In genomic region chr1:197672347-197672746, GRCh38 we compare ENCODE assay signal across 21 cellular contexts.
DNase-seq lines count a peak whose midpoint lies in the region; ATAC-seq, FAIRE-seq and TF ChIP-seq lines count a peak whose summit lies in the region.
"Had no signal": no experiment of that assay in that cellular context is flagged by ENCODE, and none has a peak within 500 bp of the region (broad histone marks: within the 10 kb centered on the region; RNA-seq: fewer than 3 reads in every experiment).

No MANE protein-coding gene starts in this region.

- intact Hi-C loops in IMR-90 (cut with micrococcal nuclease) (no loop called here), thyroid gland (cut with DNase I) (no loop called here), transverse colon (cut with DNase I; ENCODE audit: low total_unique reads) (no loop called here)

- H3K4me3 ChIP-seq in A549 (no peak overlapping the region), IMR-90 (ENCODE audit: insufficient read depth, low read depth, low read length) (no peak overlapping the region), SK-N-MC (0 out of 2 replicates have a peak overlapping the region, but pooled peaks have one; percentile 4), thyroid gland (replicated peaks in 1 of 3) (no peak overlapping the region), transverse colon (no peak overlapping the region)
- H3K4me3 ChIP-seq: BLaER1 had no signal

- CTCF ChIA-PET in A549 (lab: Yijun Ruan, JAX) (no interaction called here), IMR-90 (lab: Yijun Ruan, JAX) (no interaction called here)

- H4K20me1 ChIP-seq in IMR-90 (ENCODE audit: insufficient read depth, low read length) = no peaks in the 10 kb centered on the region

- no peak for DNase-seq in A549 (ENCODE audit: low read depth in 1 of 2, low spot score in 1 of 2)
- no peak for DNase-seq in IMR-90
- no peak for DNase-seq in SK-N-MC (ENCODE audit: low read depth, low spot score)
- no peak for DNase-seq in thyroid gland
- DNase-seq in left lobe of liver (ENCODE audit: low spot score) = no peak
- no peak for DNase-seq in transverse colon
- no peak for DNase-seq in foreskin melanocyte
- DNase-seq: ACHN; BE2C; C1 segment of cervical spinal cord; CD4-positive, alpha-beta memory T cell; CD4-positive, CD25-positive, alpha-beta regulatory T cell; CD8-positive, alpha-beta memory T cell; COR-L47; DMS79 treated with DMSO at 0.1 percent for 48 hours; GF-D8 had no signal

- no peak overlapping the region for H4K91ac ChIP-seq in IMR-90 (ENCODE audit: insufficient read depth, low read depth, low read length)

- no peak overlapping the region for H3K14ac ChIP-seq in IMR-90 (replicated peaks; ENCODE audit: low read depth, low read length)

- H2BK120ac ChIP-seq in IMR-90 (ENCODE audit: low read depth, low read length) = no peak overlapping the region

- ATAC-seq in A549 = no peak
- no peak for ATAC-seq in IMR-90 (ENCODE audit: low read depth)
- ATAC-seq in left lobe of liver = no peak

- TF ChIP-seq POLR2A in A549 (IDR thresholded peaks at IDR 0.05; ENCODE audit: low read length) (no peak), IMR-90 (IDR thresholded peaks at IDR 0.05; ENCODE audit: low read depth, low read length) (no peak), thyroid gland (IDR thresholded peaks at IDR 0.05) (no peak), transverse colon (IDR thresholded peaks at IDR 0.05) (no peak)

- H2BK15ac ChIP-seq in IMR-90 (ENCODE audit: low read depth, low read length) = no peak overlapping the region

- H3K9me1 ChIP-seq in IMR-90 (ENCODE audit: insufficient read depth, low read length) = no peaks in the 10 kb centered on the region

- H3K56ac ChIP-seq in IMR-90 (ENCODE audit: extremely low read depth, insufficient read depth, low read length) = no peak overlapping the region

- H3K9me3 ChIP-seq in A549 (no peaks in the 10 kb centered on the region), IMR-90 (ENCODE audit: control insufficient read depth, insufficient read depth, low read length) (no peaks in the 10 kb centered on the region), SK-N-MC (ENCODE audit: low read depth, low read length) (no peaks in the 10 kb centered on the region), thyroid gland (no peaks in the 10 kb centered on the region), transverse colon (no peaks in the 10 kb centered on the region)
- H3K9me3 ChIP-seq: BE2C, BLaER1 had no signal

- no peak overlapping the region for H2AK9ac ChIP-seq in IMR-90 (replicated peaks; ENCODE audit: low read depth, low read length, poor library complexity)

- POLR2A ChIA-PET in A549 (lab: Yijun Ruan, JAX) (no interaction called here), IMR-90 (lab: Charles Lee; ENCODE audit: unreplicated experiment) (no interaction called here)

- no peak overlapping the region for H4K8ac ChIP-seq in IMR-90 (ENCODE audit: low read depth in 2 of 2, low read length in 2 of 2)

- H3K9ac ChIP-seq in IMR-90 (ENCODE audit: low read depth, low read length) = no peak overlapping the region
- no peak overlapping the region for H3K9ac ChIP-seq in SK-N-MC (ENCODE audit: insufficient read length)
- H3K9ac ChIP-seq: BLaER1 had no signal

- H4K5ac ChIP-seq in IMR-90 (ENCODE audit: low read depth, low read length) = no peak overlapping the region

- no peaks in the 10 kb centered on the region for H3K36me3 ChIP-seq in IMR-90 (ENCODE audit: control insufficient read depth, insufficient read depth, low read length)
- no peaks in the 10 kb centered on the region for H3K36me3 ChIP-seq in SK-N-MC (ENCODE audit: insufficient read depth, low read length)
- H3K36me3 ChIP-seq in thyroid gland = no peaks in the 10 kb centered on the region
- H3K36me3 ChIP-seq in transverse colon = no peaks in the 10 kb centered on the region
- H3K36me3 ChIP-seq: BE2C, BLaER1 had no signal

- H3K27me3 ChIP-seq in IMR-90 (ENCODE audit: control insufficient read depth, insufficient read depth, low read length) (no peaks in the 10 kb centered on the region), thyroid gland (no peaks in the 10 kb centered on the region), transverse colon (no peaks in the 10 kb centered on the region)
- H3K27me3 ChIP-seq: BE2C, BLaER1 had no signal

- H3K18ac ChIP-seq in IMR-90 (ENCODE audit: low read depth, low read length) = no peak overlapping the region

- TF ChIP-seq RAD21 in A549 (conservative IDR thresholded peaks at IDR 0.05 in 1 of 2, IDR thresholded peaks at IDR 0.05 in 1 of 2) (no peak), IMR-90 (IDR thresholded peaks at IDR 0.05; ENCODE audit: low read length) (no peak)

- FAIRE-seq in A549 (lab: Jason Lieb, UNC) (no peak), islet of Langerhans (lab: Jason Lieb, UNC) (peak; percentile 5)
- FAIRE-seq: GM12891, GM19239 had no signal

- dilution Hi-C loops in IMR-90 (cut with HindIII; ENCODE audit: low sequenced_read_pairs, unreplicated experiment) = no loop called here

- H2BK20ac ChIP-seq in IMR-90 (ENCODE audit: low read depth, low read length) = no peak overlapping the region

- in situ Hi-C loops in IMR-90 (cut with MboI; ENCODE audit: low sequenced_read_pairs) (no loop called here), transverse colon (cut with MboI; ENCODE audit: low pct_ligation_motif_present in 1 of 4, low pct_unique_long_range_greater_than_20kb in 1 of 4, low sequenced_read_pairs in 3 of 4) (no loop called here)

- no peak overlapping the region for H3K4ac ChIP-seq in IMR-90 (ENCODE audit: low read depth, low read length)

- H3K4me2 ChIP-seq in A549 (no peak overlapping the region), IMR-90 (ENCODE audit: low read depth, low read length) (no peak overlapping the region)
- H3K4me2 ChIP-seq: BLaER1 had no signal

- H3K4me1 ChIP-seq in A549 (peaks cover 28% of the 10 kb centered on the region; the same call in 2 of the 3 replicates), IMR-90 (ENCODE audit: control insufficient read depth, insufficient read depth, low read length) (peaks cover 7% of the 10 kb centered on the region), thyroid gland (no peaks in the 10 kb centered on the region), transverse colon (peaks cover 0 to 26% (median 7%) of the 10 kb centered on the region in 4 donors)
- H3K4me1 ChIP-seq: BLaER1 had no signal

- TF ChIP-seq EP300 in A549 (IDR thresholded peaks at IDR 0.05) = no peak
- no peak for TF ChIP-seq EP300 in transverse colon (IDR thresholded peaks at IDR 0.05; ENCODE audit: low read depth)

- no peak overlapping the region for H2BK5ac ChIP-seq in IMR-90 (ENCODE audit: low read depth, low read length, poor library complexity, severe bottlenecking)

- H3K79me1 ChIP-seq in IMR-90 (ENCODE audit: low read depth in 1 of 2, low read length in 2 of 2) = peaks cover 0 to 10% of the 10 kb centered on the region in 2 experiments; a peak in 3 of 4 replicates

- no peak overlapping the region for H3K23ac ChIP-seq in IMR-90 (ENCODE audit: low read depth, low read length)

- 95% methylated on average over 1 of the region's 1 CpG for WGBS in A549 (ENCODE audit: missing lambda C conversion rate)
- no CpG with 5 or more reads among the region's 1 CpG for WGBS in IMR-90 (ENCODE audit: extremely low coverage in 2 of 2, insufficient read length in 1 of 2), 2 experiments
- 96 to 98% methylated on average over 1 of the region's 1 CpG for WGBS in thyroid gland, 2 donors
- 77 to 85% methylated on average over 1 of the region's 1 CpG for WGBS in transverse colon (ENCODE audit: low coverage in 1 of 2), 2 donors

- H3K27ac ChIP-seq in A549 (no peak overlapping the region), IMR-90 (ENCODE audit: insufficient read depth, low read length) (no peak overlapping the region), SK-N-MC (peak overlapping the region; percentile 83; the same call in 1 of the 2 replicates), thyroid gland (no peak overlapping the region), transverse colon (no peak overlapping the region)
- H3K27ac ChIP-seq: 22Rv1, BLaER1 had no signal

- no peak overlapping the region for H2AK5ac ChIP-seq in IMR-90 (ENCODE audit: low read depth, low read length)

- H2AFZ ChIP-seq in IMR-90 (replicated peaks; ENCODE audit: low read length, poor library complexity) = no peak overlapping the region

- TF ChIP-seq CTCF in A549 (IDR thresholded peaks at IDR 0.05) = no peak
- no peak for TF ChIP-seq CTCF in IMR-90 (conservative IDR thresholded peaks at IDR 0.05; ENCODE audit: low read depth, low read length)
- TF ChIP-seq CTCF in thyroid gland (IDR thresholded peaks at IDR 0.05) = no peak
- TF ChIP-seq CTCF in transverse colon (IDR thresholded peaks at IDR 0.05) = no peak

- no TSS peak for BruUV-seq in IMR-90 (replicated peaks; lab: Mats Ljungman, UMichigan)

TF ChIP-seq in A549, 52 proteins besides CTCF, POLR2A, EP300 and RAD21:
- peak; percentile 63 for TF ChIP-seq MAFK (IDR thresholded peaks at IDR 0.05; ENCODE audit: partially characterized antibody)
- no peak for TF ChIP-seq NR3C1 (IDR thresholded peaks at IDR 0.05)
- TF ChIP-seq EHMT2 (IDR thresholded peaks at IDR 0.05; ENCODE audit: low read depth) = no peak
TF ChIP-seq in A549: peak in this region for 1.

TF ChIP-seq in IMR-90, 13 proteins besides CTCF, POLR2A, EP300 and RAD21:
- TF ChIP-seq MAZ (IDR thresholded peaks at IDR 0.05; ENCODE audit: borderline replicate concordance, low read depth, low read length) = no peak
- TF ChIP-seq MAFK (IDR thresholded peaks at IDR 0.05; ENCODE audit: low read depth, low read length) = peak; percentile 50
